1 cellular context compared by ENCODE assay signal in genomic region chr20:33022733-33023438, GRCh38.
A peak's percentile ranks its signal among the peaks of the same experiment; 100 is the strongest.
TF ChIP-seq lines count a peak whose summit lies in the region.

No MANE protein-coding gene starts in this region.

TF ChIP-seq in HepG2, 621 proteins besides CTCF, POLR2A, EP300 and RAD21 (continued from another document):
- TF ChIP-seq NFAT5 (CRISPR knock-in tag; IDR thresholded peaks at IDR 0.05) (no peak), GATA4 (IDR thresholded peaks at IDR 0.05; ENCODE audit: borderline replicate concordance, low read depth) (0 out of 2 replicates have a peak, but pooled peaks have one; percentile 11), YEATS4 (CRISPR knock-in tag; IDR thresholded peaks at IDR 0.05; ENCODE audit: borderline replicate concordance) (no peak), ZNF558 (CRISPR knock-in tag; IDR thresholded peaks at IDR 0.05; ENCODE audit: borderline replicate concordance) (no peak), ZNF263 (CRISPR knock-in tag; IDR thresholded peaks at IDR 0.05) (no peak), ZFP37 (CRISPR knock-in tag; IDR thresholded peaks at IDR 0.05; ENCODE audit: borderline replicate concordance) (no peak), ZFP82 (CRISPR knock-in tag; IDR thresholded peaks at IDR 0.05; ENCODE audit: borderline replicate concordance) (no peak), DNMT3B (CRISPR knock-in tag; conservative IDR thresholded peaks at IDR 0.05) (no peak), ZNF724P (CRISPR knock-in tag; IDR thresholded peaks at IDR 0.05; ENCODE audit: borderline replicate concordance) (no peak), ZNF382 (CRISPR knock-in tag; IDR thresholded peaks at IDR 0.05; ENCODE audit: borderline replicate concordance) (no peak), SIX1 (CRISPR knock-in tag; IDR thresholded peaks at IDR 0.05; ENCODE audit: borderline replicate concordance) (no peak), MEIS1 (CRISPR knock-in tag; IDR thresholded peaks at IDR 0.05; ENCODE audit: borderline replicate concordance) (no peak), ZNF687 (CRISPR knock-in tag; IDR thresholded peaks at IDR 0.05) (peak; percentile 34; the same call in 1 of the 2 replicates), POLR2G (IDR thresholded peaks at IDR 0.05; ENCODE audit: low read depth, low read length) (peak; percentile 65), CEBPB (IDR thresholded peaks at IDR 0.05; ENCODE audit: borderline replicate concordance, low read depth, low read length) (no peak), HNF1A (IDR thresholded peaks at IDR 0.05; ENCODE audit: low read depth) (no peak), HNF1A (CRISPR knock-in tag; IDR thresholded peaks at IDR 0.05; ENCODE audit: borderline replicate concordance) (no peak; the same call in 1 of the 2 replicates), ARHGAP35 (CRISPR knock-in tag; IDR thresholded peaks at IDR 0.05; ENCODE audit: borderline replicate concordance) (no peak), ZFP91 (CRISPR knock-in tag; IDR thresholded peaks at IDR 0.05; ENCODE audit: borderline replicate concordance) (peak; percentile 50; the same call in 1 of the 2 replicates), ZBTB49 (CRISPR knock-in tag; IDR thresholded peaks at IDR 0.05; ENCODE audit: borderline replicate concordance) (no peak), NFYB (CRISPR knock-in tag; IDR thresholded peaks at IDR 0.05) (no peak), NRL (CRISPR knock-in tag; IDR thresholded peaks at IDR 0.05; ENCODE audit: borderline replicate concordance) (no peak), HIVEP1 (CRISPR knock-in tag; IDR thresholded peaks at IDR 0.05) (no peak), ZNF33A (CRISPR knock-in tag; IDR thresholded peaks at IDR 0.05; ENCODE audit: borderline replicate concordance) (no peak), FUBP1 (CRISPR knock-in tag; IDR thresholded peaks at IDR 0.05; ENCODE audit: borderline replicate concordance) (no peak), ZNF768 (CRISPR knock-in tag; IDR thresholded peaks at IDR 0.05) (0 out of 2 replicates have a peak, but pooled peaks have one; percentile 43), MEIS2 (CRISPR knock-in tag; IDR thresholded peaks at IDR 0.05) (no peak), ZBTB25 (CRISPR knock-in tag; IDR thresholded peaks at IDR 0.05) (no peak), RARG (CRISPR knock-in tag; IDR thresholded peaks at IDR 0.05; ENCODE audit: low read depth) (no peak), ZNF468 (CRISPR knock-in tag; IDR thresholded peaks at IDR 0.05) (0 out of 2 replicates have a peak, but pooled peaks have one; percentile 19), ZNF746 (CRISPR knock-in tag; IDR thresholded peaks at IDR 0.05) (no peak), SIX4 (CRISPR knock-in tag; IDR thresholded peaks at IDR 0.05) (no peak), POLR2AphosphoS5 (IDR thresholded peaks at IDR 0.05; ENCODE audit: low read depth, low read length) (peak; percentile 46; the same call in 1 of the 2 replicates), NR2F2 (IDR thresholded peaks at IDR 0.05; ENCODE audit: borderline replicate concordance, low read depth) (no peak), TFE3 (CRISPR knock-in tag; IDR thresholded peaks at IDR 0.05) (no peak)
